In genomic region chr2:123015186-123015585, GRCh38 we compare ENCODE assay signal across 37 cellular contexts.
"Had no signal": no experiment of that assay in that cellular context is flagged by ENCODE, and none has a peak within 500 bp of the region (broad histone marks: within the 10 kb centered on the region; RNA-seq: fewer than 3 reads in every experiment).

No MANE protein-coding gene starts in this region.

- ATAC-seq: activated CD8-positive, alpha-beta memory T cell treated with anti-CD3 and anti-CD28 coated beads, Interleukin-2, amount 10 ng/mL, durations not matched to agents 7 days and 5 days; activated naive CD8-positive, alpha-beta T cell treated with anti-CD3 and anti-CD28 coated beads, Interleukin-2, amount 50 U/mL, for 24 hours; PC-3 had no signal

- DNase-seq: activated B cell treated with CpG ODN at 0.5 μM for 24 hours; activated CD4-positive, alpha-beta memory T cell treated with anti-CD3 and anti-CD28 coated beads, Interleukin-2, amount 10 ng/mL, durations not matched to agents 7 days and 5 days; activated CD4-positive, alpha-beta T cell treated with anti-CD3 and anti-CD28 coated beads for 1 hour; activated CD4-positive, alpha-beta T cell treated with anti-CD3 and anti-CD28 coated beads for 48 hours; activated CD8-positive, alpha-beta memory T cell treated with anti-CD3 and anti-CD28 coated beads for 24 hours; activated CD8-positive, alpha-beta memory T cell treated with anti-CD3 and anti-CD28 coated beads, Interleukin-2, amount 10 ng/mL, durations not matched to agents 7 days and 5 days; activated CD8-positive, alpha-beta memory T cell treated with anti-CD3 and anti-CD28 coated beads, Interleukin-2, amount 50 U/mL, for 48 hours; activated effector memory CD4-positive, alpha-beta T cell treated with Interleukin-2 at 50 U/mL for 16 hours; activated naive CD4-positive, alpha-beta T cell treated with anti-CD3 and anti-CD28 coated beads, Interleukin-2, amount 10 ng/mL, durations not matched to agents 7 days and 5 days; activated naive CD8-positive, alpha-beta T cell treated with anti-CD3 and anti-CD28 coated beads, Interleukin-2, amount 50 U/mL, for 24 hours; activated T-cell treated with anti-CD3 and anti-CD28 coated beads, Interleukin-2, amount 50 U/mL, for 48 hours; anterior cingulate cortex; caudate nucleus; cerebellar nuclear complex; Kasumi-1; KBM-7; MG63; NCI-H1048; NCI-H1105 treated with DMSO at 0.1 percent for 48 hours; NCI-H1436; NCI-H187 treated with DMSO at 0.1 percent for 48 hours; NCI-H2081; NCI-H226; NCI-H446 treated with DMSO at 0.1 percent for 48 hours; NCI-H524; NCI-H69; NK-92 treated with Interleukin-12 subunit alpha and Interleukin-12 subunit beta, amount 100 ng/mL, for 24 hours; PC-3; Right ventricle myocardium superior; SW 1271; T-helper 1 cell; T-helper 2 cell; T-helper 9 cell had no signal

- H3K27ac ChIP-seq: RWPE1, VCaP had no signal

- H3K27me3 ChIP-seq: MG63 had no signal

- H3K4me3 ChIP-seq: MG63 had no signal

- FAIRE-seq: bronchial epithelial cell, RCC 7860 had no signal

- H3K36me3 ChIP-seq: MG63 had no signal

- H3K9me3 ChIP-seq: MG63 had no signal
